ENCODE assay signal across 14 cellular contexts in genomic region chr14:51661504-51661903, GRCh38. TPM values are rescaled to one million over a fixed set of nuclear protein-coding genes. Genes with fewer than 3 reads are reported as not detected.
A peak's percentile ranks its signal among the peaks of the same experiment; 100 is the strongest.
DNase-seq lines count a peak whose midpoint lies in the region; FAIRE-seq and TF ChIP-seq lines count a peak whose summit lies in the region.
"Had no signal": no experiment of that assay in that cellular context is flagged by ENCODE, and none has a peak within 500 bp of the region (broad histone marks: within the 10 kb centered on the region; RNA-seq: fewer than 3 reads in every experiment).

No MANE protein-coding gene starts in this region.

- H2AFZ ChIP-seq in astrocyte (ENCODE audit: low read depth, low read length) = no peak overlapping the region
- H2AFZ ChIP-seq in osteoblast (ENCODE audit: low read length) = no peak overlapping the region

- H3K27me3 ChIP-seq in breast epithelium (no peaks in the 10 kb centered on the region), astrocyte (ENCODE audit: insufficient read depth, low read length) (no peaks in the 10 kb centered on the region), osteoblast (ENCODE audit: insufficient read depth, low read length) (no peaks in the 10 kb centered on the region)
- H3K27me3 ChIP-seq: BLaER1 had no signal

- H3K79me2 ChIP-seq in astrocyte (ENCODE audit: insufficient read depth, low read length) = peaks cover 100% of the 10 kb centered on the region
- H3K79me2 ChIP-seq in osteoblast (ENCODE audit: insufficient read depth, low read length) = peaks cover 100% of the 10 kb centered on the region

- H3K4me3 ChIP-seq in breast epithelium (no peak overlapping the region), astrocyte (ENCODE audit: insufficient read depth, low read depth, low read length) (no peak overlapping the region), osteoblast (ENCODE audit: insufficient read depth, low read length) (no peak overlapping the region)
- H3K4me3 ChIP-seq: BLaER1 had no signal

- POLR2A ChIA-PET in MCF 10A (lab: Yijun Ruan, JAX) = interaction anchor here (1.4 to 2.0 kb wide), 2 partner anchors 9 to 19 kb away, joined by 5 to 6 read pairs; no protein-coding TSS in a partner anchor

- H3K27ac ChIP-seq in breast epithelium (no peak overlapping the region), astrocyte (ENCODE audit: low read depth, low read length) (no peak overlapping the region), osteoblast (ENCODE audit: low read depth, low read length) (peak overlapping the region; percentile 24)
- H3K27ac ChIP-seq: 22Rv1, BLaER1 had no signal

- H3K36me3 ChIP-seq in breast epithelium (no peaks in the 10 kb centered on the region), astrocyte (ENCODE audit: insufficient read depth, low read length) (peaks cover 29% of the 10 kb centered on the region), osteoblast (ENCODE audit: insufficient read depth, low read length) (peaks cover 44% of the 10 kb centered on the region)
- H3K36me3 ChIP-seq: BLaER1 had no signal

- H3K4me1 Mint-ChIP-seq in MCF 10A (ENCODE audit: insufficient read depth, unreplicated experiment) (peaks cover 62% of the 10 kb centered on the region), astrocyte (ENCODE audit: low read depth, unreplicated experiment) (peaks cover 61% of the 10 kb centered on the region)
- H3K4me1 Mint-ChIP-seq: CD8-positive, alpha-beta memory T cell had no signal

- H3K27me3 Mint-ChIP-seq in MCF 10A (ENCODE audit: insufficient read depth, unreplicated experiment) (no peaks in the 10 kb centered on the region), astrocyte (ENCODE audit: low read depth, unreplicated experiment) (no peaks in the 10 kb centered on the region)

- no peak for TF ChIP-seq CTCF in MCF 10A (IDR thresholded peaks at IDR 0.05; ENCODE audit: unreplicated experiment)
- TF ChIP-seq CTCF in breast epithelium (IDR thresholded peaks at IDR 0.05) = no peak
- no peak for TF ChIP-seq CTCF in astrocyte (IDR thresholded peaks at IDR 0.05; ENCODE audit: insufficient read depth, low read depth, low read length)
- no peak for TF ChIP-seq CTCF in osteoblast (IDR thresholded peaks at IDR 0.05; ENCODE audit: extremely low read depth, low read depth, low read length)

- H3K9ac ChIP-seq in astrocyte (ENCODE audit: low read length) = no peak overlapping the region
- H3K9ac ChIP-seq: BLaER1 had no signal

- H3K27ac Mint-ChIP-seq in MCF 10A (ENCODE audit: low read depth, unreplicated experiment) (peak overlapping the region; percentile 3), astrocyte (ENCODE audit: unreplicated experiment) (peak overlapping the region; percentile 17)
- H3K27ac Mint-ChIP-seq: CD8-positive, alpha-beta memory T cell had no signal

- CTCF ChIA-PET in MCF 10A (lab: Yijun Ruan, JAX) = interaction anchor here (0.6 kb wide), 1 partner anchor 166 kb away, joined by 3 read pairs; no protein-coding TSS in a partner anchor

- intact Hi-C loops in MCF 10A (cut with micrococcal nuclease) = no loop called here
- intact Hi-C loops in breast epithelium (cut with DNase I; ENCODE audit: low total_unique reads) = loop anchor here (5.0 kb wide), 1 partner anchor 574 kb away; no protein-coding TSS in a partner anchor

- FAIRE-seq in astrocyte (lab: Jason Lieb, UNC) = no peak

- DNase-seq in MCF 10A (ENCODE audit: unreplicated experiment) (no peak), breast epithelium (ENCODE audit: low spot score in 2 of 2) (no peak), astrocyte (ENCODE audit: low read depth) (no peak), osteoblast (ENCODE audit: insufficient read length, low spot score, missing footprints) (no peak), erythroblast (lab: John Stamatoyannopoulos, UW) (no peak), G401 (ENCODE audit: low spot score) (no peak), NOMO-1 treated with DMSO at 0.1 percent for 48 hours (lab: John Stamatoyannopoulos, UW; ENCODE audit: unreplicated experiment) (no peak)
- DNase-seq: AML-193; Caco-2; CD8-positive, alpha-beta memory T cell; DND-41; KBM-7 had no signal

- H3K4me1 ChIP-seq in breast epithelium (peaks cover 0 to 8% of the 10 kb centered on the region in 2 donors), astrocyte (ENCODE audit: insufficient read depth, low read length) (peaks cover 21% of the 10 kb centered on the region), osteoblast (ENCODE audit: insufficient read depth, low read length) (peaks cover 57% of the 10 kb centered on the region)
- H3K4me1 ChIP-seq: BLaER1, Caco-2 had no signal

- TF ChIP-seq POLR2A in breast epithelium (IDR thresholded peaks at IDR 0.05) = no peak
- TF ChIP-seq POLR2A in erythroblast (IDR thresholded peaks at IDR 0.05; ENCODE audit: low read length) = no peak

- no peak overlapping the region for H3K4me3 Mint-ChIP-seq in MCF 10A (ENCODE audit: unreplicated experiment)
- peak overlapping the region; percentile 74 for H3K4me3 Mint-ChIP-seq in astrocyte (ENCODE audit: unreplicated experiment)
- H3K4me3 Mint-ChIP-seq: CD8-positive, alpha-beta memory T cell had no signal

- H3K4me2 ChIP-seq in astrocyte (ENCODE audit: low read length) = peak overlapping the region; percentile 48
- no peak overlapping the region for H3K4me2 ChIP-seq in osteoblast (ENCODE audit: insufficient read depth, low read length)
- H3K4me2 ChIP-seq: BLaER1 had no signal

- H3K36me3 Mint-ChIP-seq in MCF 10A (ENCODE audit: insufficient read depth, unreplicated experiment) = peaks cover 36% of the 10 kb centered on the region
- H3K36me3 Mint-ChIP-seq in astrocyte (ENCODE audit: low read depth, unreplicated experiment) = peaks cover 12% of the 10 kb centered on the region

- no TSS peak for BruUV-seq in MCF 10A (replicated peaks; lab: Mats Ljungman, UMichigan)

- no peaks in the 10 kb centered on the region for H3K9me3 ChIP-seq in breast epithelium
- H3K9me3 ChIP-seq in astrocyte (ENCODE audit: insufficient read depth, low read depth, low read length) = no peaks in the 10 kb centered on the region
- no peaks in the 10 kb centered on the region for H3K9me3 ChIP-seq in osteoblast (ENCODE audit: low read depth, low read length)
- H3K9me3 ChIP-seq: BLaER1, Caco-2 had no signal

- H3K9me3 Mint-ChIP-seq in MCF 10A (ENCODE audit: unreplicated experiment) (peaks cover 8% of the 10 kb centered on the region), astrocyte (ENCODE audit: unreplicated experiment) (no peaks in the 10 kb centered on the region)
- H3K9me3 Mint-ChIP-seq: CD8-positive, alpha-beta memory T cell had no signal

- in situ Hi-C loops in G401 (cut with HindIII; ENCODE audit: low sequenced_read_pairs) = no loop called here

- H4K20me1 ChIP-seq in astrocyte (ENCODE audit: insufficient read depth, low read length) = peaks cover 98% of the 10 kb centered on the region
- peaks cover 88% of the 10 kb centered on the region for H4K20me1 ChIP-seq in osteoblast (ENCODE audit: insufficient read depth, low read length)
- H4K20me1 ChIP-seq: BLaER1 had no signal

RNA-seq across cellular contexts. Expression of gene FRMD6, which starts 9.8 kb away (rescaled TPM):
- total RNA-seq in MCF 10A (2022) (104 and 135 TPM in 2 replicates), breast epithelium (100 to 1,000 TPM in 1 of 3 donors, 10 to 100 TPM in 2; 14.6 to 111 (median 80.3) TPM), astrocyte (492 and 498 TPM in 2 replicates), osteoblast (584 and 701 TPM in 2 replicates)
- total RNA-seq in G401 (2014; rRNA removed; shearing (Covaris generic)) = 1.4 and 1.5 TPM in 2 replicates
